Comparison of ENCODE assay signal across 22 cellular contexts in genomic region chr16:80577485-80578280, GRCh38. TPM values are rescaled to one million over a fixed set of nuclear protein-coding genes. Genes with fewer than 3 reads are reported as not detected.
"Had no signal": no experiment of that assay in that cellular context is flagged by ENCODE, and none has a peak within 500 bp of the region (broad histone marks: within the 10 kb centered on the region; RNA-seq: fewer than 3 reads in every experiment).

No MANE protein-coding gene starts in this region.

- H3K36me3 ChIP-seq: ascending aorta, breast epithelium, esophagus squamous epithelium, lower lobe of right lung, neutrophil, transverse colon, uterus had no signal

- H3K9me3 Mint-ChIP-seq: effector memory CD8-positive, alpha-beta T cell; natural killer cell treated with Interleukin-12 subunit alpha and Interleukin-12 subunit beta and Interleukin-15 and Interleukin-18, amount 100 ng/mL, for 72 hours had no signal

- ATAC-seq: activated CD8-positive, alpha-beta T cell treated with anti-CD3 and anti-CD28 coated beads, Interleukin-2, amount 10 ng/mL, durations not matched to agents 7 days and 5 days; activated T-cell treated with anti-CD3 and anti-CD28 coated beads, Interleukin-2, amount 50 U/mL, for 4 hours; effector memory CD8-positive, alpha-beta T cell; lower lobe of right lung; natural killer cell treated with Interleukin-12 subunit alpha and Interleukin-12 subunit beta and Interleukin-15 and Interleukin-18, amount 100 ng/mL, for 72 hours; stimulated activated naive CD8-positive, alpha-beta T cell treated with anti-CD3 and anti-CD28 coated beads, Interleukin-15, Interleukin-2, amounts not matched to agents 100 U/mL and 50 U/mL, for 24 hours had no signal

- H3K27ac ChIP-seq: ascending aorta, breast epithelium, esophagus squamous epithelium, lower lobe of right lung, neutrophil, transverse colon, uterus had no signal

- H3K27me3 Mint-ChIP-seq: activated naive CD4-positive, alpha-beta T cell treated with anti-CD3 and anti-CD28 coated beads, Interleukin-2, amount 50 U/mL, for 24 hours; effector memory CD8-positive, alpha-beta T cell had no signal

- H3K4me3 ChIP-seq: ascending aorta, breast epithelium, esophagus squamous epithelium, lower lobe of right lung, transverse colon, uterus had no signal

- H3K4me3 Mint-ChIP-seq: activated CD8-positive, alpha-beta T cell treated with anti-CD3 and anti-CD28 coated beads, Interleukin-2, amount 10 ng/mL, durations not matched to agents 7 days and 5 days; activated naive CD4-positive, alpha-beta T cell treated with anti-CD3 and anti-CD28 coated beads, Interleukin-2, amount 50 U/mL, for 24 hours; activated T-cell treated with anti-CD3 and anti-CD28 coated beads, Interleukin-2, amount 50 U/mL, for 4 hours; effector memory CD8-positive, alpha-beta T cell had no signal

- DNase-seq: activated CD4-positive, alpha-beta T cell treated with anti-CD3 and anti-CD28 coated beads for 48 hours; activated CD4-positive, CD25-positive, alpha-beta regulatory T cell; activated CD8-positive, alpha-beta T cell treated with anti-CD3 and anti-CD28 coated beads, Interleukin-2, amount 10 ng/mL, durations not matched to agents 7 days and 5 days; activated effector memory CD4-positive, alpha-beta T cell treated with anti-CD3 and anti-CD28 coated beads, Interleukin-2, amount 50 U/mL, for 16 hours; activated T-cell treated with anti-CD3 and anti-CD28 coated beads, Interleukin-2, amount 50 U/mL, for 4 hours; dermis blood vessel endothelial cell; effector memory CD8-positive, alpha-beta T cell; esophagus squamous epithelium; lower lobe of right lung; posterior cingulate gyrus; stimulated activated CD8-positive, alpha-beta memory T cell treated with anti-CD3 and anti-CD28 coated beads, Interleukin-4, amount 100 ng/mL, for 48 hours; stimulated activated naive CD8-positive, alpha-beta T cell treated with anti-CD3 and anti-CD28 coated beads, Interleukin-15, Interleukin-2, amounts not matched to agents 100 U/mL and 50 U/mL, for 24 hours; T-helper 1 cell; T-helper 9 cell; transverse colon; uterus had no signal

- H3K4me1 ChIP-seq: ascending aorta, breast epithelium, esophagus squamous epithelium, lower lobe of right lung, transverse colon, uterus had no signal

- H3K9me3 ChIP-seq: ascending aorta, breast epithelium, esophagus squamous epithelium, lower lobe of right lung, neutrophil, transverse colon, uterus had no signal

- H3K27me3 ChIP-seq: ascending aorta, breast epithelium, esophagus squamous epithelium, neutrophil, transverse colon, uterus had no signal

- H3K27ac Mint-ChIP-seq: activated CD8-positive, alpha-beta T cell treated with anti-CD3 and anti-CD28 coated beads, Interleukin-2, amount 10 ng/mL, durations not matched to agents 7 days and 5 days had no signal

RNA-seq across cellular contexts. Expression of gene DYNLRB2, which starts 36.9 kb away (rescaled TPM):
- total RNA-seq: activated CD8-positive, alpha-beta T cell treated with anti-CD3 and anti-CD28 coated beads, Interleukin-2, amount 10 ng/mL, durations not matched to agents 7 days and 5 days; activated T-cell treated with anti-CD3 and anti-CD28 coated beads, Interleukin-2, amount 50 U/mL, for 4 hours; ascending aorta; chondrocyte; dermis blood vessel endothelial cell; natural killer cell treated with Interleukin-12 subunit alpha and Interleukin-12 subunit beta and Interleukin-15 and Interleukin-18, amount 100 ng/mL, for 72 hours; transverse colon had no signal
